In the genomic region with DNA sequence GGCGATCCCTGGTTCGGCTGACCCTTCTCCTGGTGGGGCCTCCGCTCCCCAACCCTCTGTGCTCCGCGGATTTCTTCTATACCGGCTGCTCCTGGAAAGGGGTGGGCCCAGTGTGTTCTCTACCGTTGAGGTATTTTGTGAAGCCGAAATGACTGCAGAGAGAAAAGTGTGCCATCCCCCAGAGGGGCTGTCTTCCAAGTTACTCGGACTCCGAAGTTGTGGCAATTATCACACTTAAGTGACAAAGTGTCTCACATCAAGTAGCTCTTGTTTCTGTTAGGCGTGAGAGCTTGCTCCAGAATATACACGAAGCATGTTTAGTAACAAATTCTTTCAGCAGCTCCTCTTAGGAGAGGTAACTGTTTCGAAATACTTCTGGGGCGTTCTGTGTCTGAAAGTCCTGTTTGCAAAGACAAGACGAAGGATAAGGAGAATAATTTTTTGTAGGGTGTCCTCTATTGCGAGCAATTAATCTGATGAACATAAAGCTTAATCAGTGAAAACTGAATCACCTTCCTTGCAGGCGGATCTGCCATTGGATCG, we compare ENCODE assay signal across 9 cellular contexts. TPM values are rescaled to one million over a fixed set of nuclear protein-coding genes. Genes with fewer than 3 reads are reported as not detected.
DNase-seq lines count a peak whose midpoint lies in the region; ATAC-seq, FAIRE-seq and TF ChIP-seq lines count a peak whose summit lies in the region.
"Had no signal": no experiment of that assay in that cellular context is flagged by ENCODE, and none has a peak within 500 bp of the region (broad histone marks: within the 10 kb centered on the region; RNA-seq: fewer than 3 reads in every experiment).

No MANE protein-coding gene starts in this region.

- peak overlapping the region; percentile 89 for H3K4me3 ChIP-seq in SU-DHL-6 (ENCODE audit: insufficient read depth, low read length, poor library complexity, severe bottlenecking)
- peak overlapping the region; percentile 99 for H3K4me3 ChIP-seq in fibroblast of mammary gland (ENCODE audit: control insufficient read depth, low read depth, low read length)
- peak overlapping the region; percentile 99 for H3K4me3 ChIP-seq in rectal smooth muscle tissue (ENCODE audit: low read length)

- TF ChIP-seq POLR2A in GM12891 (IDR thresholded peaks at IDR 0.05; ENCODE audit: low read depth, low read length): no peak

- H3K4me2 ChIP-seq in SU-DHL-6 (ENCODE audit: low read depth, low read length, poor library complexity, severe bottlenecking): peak overlapping the region; percentile 98

- H3K9ac ChIP-seq in SU-DHL-6 (ENCODE audit: low read length) (peak overlapping the region; percentile 77), rectal smooth muscle tissue (ENCODE audit: low read length) (peak overlapping the region; percentile 69)

- H2AFZ ChIP-seq in SU-DHL-6 (ENCODE audit: low read depth, low read length, severe bottlenecking): peak overlapping the region; percentile 88

- intact Hi-C loops in sciatic nerve (cut with DNase I): no loop called here

- H3K27ac ChIP-seq in SU-DHL-6 (ENCODE audit: low read depth, low read length): peak overlapping the region; percentile 89
- H3K27ac ChIP-seq in rectal smooth muscle tissue (ENCODE audit: low read depth, low read length): peak overlapping the region; percentile 94

- peaks cover 23% of the 10 kb centered on the region for H3K4me1 ChIP-seq in rectal smooth muscle tissue (ENCODE audit: control insufficient read depth, insufficient read depth, low read length)

- no peak for DNase-seq in GM12891 (ENCODE audit: insufficient read length, low spot score)
- DNase-seq in fibroblast of mammary gland (ENCODE audit: low read depth): no peak
- no peak for DNase-seq in sciatic nerve (ENCODE audit: low spot score)
- DNase-seq in HK-2 (ENCODE audit: unreplicated experiment): no peak
- DNase-seq in NCI-H1105 treated with DMSO at 0.1 percent for 48 hours (lab: John Stamatoyannopoulos, UW): no peak

- H3K9me3 ChIP-seq in SU-DHL-6 (ENCODE audit: insufficient read depth, low read length): no peaks in the 10 kb centered on the region

- no peaks in the 10 kb centered on the region for H3K9me2 ChIP-seq in SU-DHL-6 (replicated peaks; ENCODE audit: insufficient read depth, low read length)

- FAIRE-seq in GM12891 (lab: Jason Lieb, UNC): peak; percentile 9

- H4K20me1 ChIP-seq in SU-DHL-6 (ENCODE audit: low read depth, low read length): peaks cover 5% of the 10 kb centered on the region; the same call in 1 of the 2 replicates

- peaks cover 6% of the 10 kb centered on the region; the same call in 1 of the 2 replicates for H3K36me3 ChIP-seq in SU-DHL-6 (ENCODE audit: low read length)
- H3K36me3 ChIP-seq in rectal smooth muscle tissue (ENCODE audit: control insufficient read depth, insufficient read depth, low read length): peaks cover 2% of the 10 kb centered on the region

- H3F3A ChIP-seq in SU-DHL-6 (ENCODE audit: insufficient read depth): peaks cover 21% of the 10 kb centered on the region

- H3K27me3 ChIP-seq in SU-DHL-6 (ENCODE audit: low read length) (no peaks in the 10 kb centered on the region), rectal smooth muscle tissue (ENCODE audit: control insufficient read depth, insufficient read depth, low read length) (no peaks in the 10 kb centered on the region)

- ATAC-seq in sciatic nerve (no peak), GM18511 (IDR thresholded peaks at IDR 0.05; ENCODE audit: unreplicated experiment) (no peak)

- H3K79me2 ChIP-seq in SU-DHL-6 (ENCODE audit: insufficient read depth, low read length): peaks cover 88% of the 10 kb centered on the region

- no peak for TF ChIP-seq CTCF in SU-DHL-6 (IDR thresholded peaks at IDR 0.05; ENCODE audit: insufficient read depth, low read length, poor library complexity, severe bottlenecking)
- no peak for TF ChIP-seq CTCF in fibroblast of mammary gland (conservative IDR thresholded peaks at IDR 0.05; ENCODE audit: control insufficient read depth, insufficient read depth, low read depth, low read length)

TF ChIP-seq in GM12891, 5 proteins besides CTCF, POLR2A, EP300 and RAD21:
- TF ChIP-seq TAF1 (IDR thresholded peaks at IDR 0.05; ENCODE audit: low read depth, low read length) (no peak), POU2F2 (IDR thresholded peaks at IDR 0.05; ENCODE audit: low read depth, low read length) (no peak), SPI1 (IDR thresholded peaks at IDR 0.05; ENCODE audit: low read depth, low read length) (no peak), PAX5 (IDR thresholded peaks at IDR 0.05; ENCODE audit: insufficient read depth, low read length, severe bottlenecking) (no peak), POLR2AphosphoS5 (IDR thresholded peaks at IDR 0.05; ENCODE audit: low read depth, low read length) (no peak)

RNA-seq across cellular contexts. Expression of gene XPNPEP3, which starts 0.4 kb away (rescaled TPM):
- polyA plus RNA-seq in GM12891 (2012; ENCODE audit: low read depth, missing spikeins): 4.0 TPM
- total RNA-seq in sciatic nerve: 19.2 TPM

RNA-seq across cellular contexts. Expression of gene ST13, which starts 0.9 kb away (rescaled TPM):
- polyA plus RNA-seq in GM12891 (2012; ENCODE audit: low read depth, missing spikeins): 273 TPM
- total RNA-seq in sciatic nerve: 238 TPM

RNA-seq across cellular contexts. Expression of gene DNAJB7, which starts 4.5 kb away (rescaled TPM):
- polyA plus RNA-seq in GM12891 (2012; ENCODE audit: low read depth, missing spikeins): 0.08 TPM
- total RNA-seq in sciatic nerve: not detected
- total RNA-seq: SK-MEL-5 had no signal

RNA-seq across cellular contexts. Expression of gene SLC25A17, which starts 38.2 kb away (rescaled TPM):
- polyA plus RNA-seq in GM12891 (2012; ENCODE audit: low read depth, missing spikeins): 28.4 TPM
- 19.6 TPM for total RNA-seq in sciatic nerve
